11 cellular contexts compared by ENCODE assay signal in genomic region chr11:22491826-22492225, GRCh38.
DNase-seq lines count a peak whose midpoint lies in the region; ATAC-seq and TF ChIP-seq lines count a peak whose summit lies in the region.
"Had no signal": no experiment of that assay in that cellular context is flagged by ENCODE, and none has a peak within 500 bp of the region (broad histone marks: within the 10 kb centered on the region; RNA-seq: fewer than 3 reads in every experiment).

No MANE protein-coding gene starts in this region.

- in situ Hi-C loops in GM13976 (cut with MboI; ENCODE audit: low sequenced_read_pairs, unreplicated experiment) = no loop called here

- peak; percentile 7 for DNase-seq in EH (ENCODE audit: low read depth)
- peak; percentile 98 to 99 for DNase-seq in NCI-H446 (lab: John Stamatoyannopoulos, UW)
- peak; percentile 7 for DNase-seq in epithelial cell of proximal tubule (ENCODE audit: low read depth)
- peak; percentile 67 for DNase-seq in posterior vena cava (ENCODE audit: low spot score)
- no peak for DNase-seq in GM13976 (ENCODE audit: low spot score)
- no peak for DNase-seq in SKM-1 (lab: John Stamatoyannopoulos, UW; ENCODE audit: unreplicated experiment)
- DNase-seq in activated CD4-positive, alpha-beta T cell treated with anti-CD3 and anti-CD28 coated beads, Interleukin-2, amount 10 ng/mL, durations not matched to agents 24 days and 14 days = no peak
- DNase-seq: activated B cell treated with CpG ODN at 0.5 μM for 24 hours, activated gamma-delta T cell treated with Interleukin-2 at 50 U/mL for 16 hours, PC-3 had no signal

- H3K4me1 Mint-ChIP-seq in activated CD4-positive, alpha-beta T cell treated with anti-CD3 and anti-CD28 coated beads, Interleukin-2, amount 10 ng/mL, durations not matched to agents 24 days and 14 days = no peaks in the 10 kb centered on the region
- H3K4me1 Mint-ChIP-seq: activated B cell treated with CpG ODN at 0.5 μM for 24 hours had no signal

- intact Hi-C loops in posterior vena cava (cut with DNase I) = no loop called here
- intact Hi-C loops in activated CD4-positive, alpha-beta T cell treated with anti-CD3 and anti-CD28 coated beads, Interleukin-2, amount 10 ng/mL, durations not matched to agents 24 days and 14 days (cut with micrococcal nuclease) = no loop called here

- no peak overlapping the region for H3K27ac Mint-ChIP-seq in activated CD4-positive, alpha-beta T cell treated with anti-CD3 and anti-CD28 coated beads, Interleukin-2, amount 10 ng/mL, durations not matched to agents 24 days and 14 days
- H3K27ac Mint-ChIP-seq: activated B cell treated with CpG ODN at 0.5 μM for 24 hours had no signal

- TF ChIP-seq CTCF in epithelial cell of proximal tubule (conservative IDR thresholded peaks at IDR 0.05; ENCODE audit: low read depth, low read length) (no peak), GM13976 (IDR thresholded peaks at IDR 0.05; ENCODE audit: borderline replicate concordance, control extremely low read depth, extremely low read depth, insufficient read depth, missing control alignments) (no peak)

- H3K27me3 Mint-ChIP-seq in activated CD4-positive, alpha-beta T cell treated with anti-CD3 and anti-CD28 coated beads, Interleukin-2, amount 10 ng/mL, durations not matched to agents 24 days and 14 days = no peaks in the 10 kb centered on the region

- H3K4me3 Mint-ChIP-seq in activated CD4-positive, alpha-beta T cell treated with anti-CD3 and anti-CD28 coated beads, Interleukin-2, amount 10 ng/mL, durations not matched to agents 24 days and 14 days = no peak overlapping the region
- H3K4me3 Mint-ChIP-seq: activated B cell treated with CpG ODN at 0.5 μM for 24 hours had no signal

- no peaks in the 10 kb centered on the region for H3K36me3 Mint-ChIP-seq in activated CD4-positive, alpha-beta T cell treated with anti-CD3 and anti-CD28 coated beads, Interleukin-2, amount 10 ng/mL, durations not matched to agents 24 days and 14 days (ENCODE audit: low read depth)

- no peak overlapping the region for H3K4me3 ChIP-seq in epithelial cell of proximal tubule (ENCODE audit: low read depth, low read length)

- no peak for ATAC-seq in HG03469 (IDR thresholded peaks at IDR 0.05; ENCODE audit: unreplicated experiment)
- ATAC-seq: PC-3 had no signal

- no peaks in the 10 kb centered on the region for H3K9me3 Mint-ChIP-seq in activated CD4-positive, alpha-beta T cell treated with anti-CD3 and anti-CD28 coated beads, Interleukin-2, amount 10 ng/mL, durations not matched to agents 24 days and 14 days
- H3K9me3 Mint-ChIP-seq: activated B cell treated with CpG ODN at 0.5 μM for 24 hours had no signal

Comparison
In these comparisons a context has a peak if more than half of its experiments do, and no peak if none do; other contexts are left out.
1. DNase-seq: peak in EH (single experiment), NCI-H446 (2 of 2), epithelial cell of proximal tubule (single experiment) and posterior vena cava (single experiment); none in GM13976 (single experiment), SKM-1 (single experiment) and activated CD4-positive, alpha-beta T cell treated with anti-CD3 and anti-CD28 coated beads, Interleukin-2, amount 10 ng/mL, durations not matched to agents 24 days and 14 days (single experiment).